16 cellular contexts compared by ENCODE assay signal in the genomic region with DNA sequence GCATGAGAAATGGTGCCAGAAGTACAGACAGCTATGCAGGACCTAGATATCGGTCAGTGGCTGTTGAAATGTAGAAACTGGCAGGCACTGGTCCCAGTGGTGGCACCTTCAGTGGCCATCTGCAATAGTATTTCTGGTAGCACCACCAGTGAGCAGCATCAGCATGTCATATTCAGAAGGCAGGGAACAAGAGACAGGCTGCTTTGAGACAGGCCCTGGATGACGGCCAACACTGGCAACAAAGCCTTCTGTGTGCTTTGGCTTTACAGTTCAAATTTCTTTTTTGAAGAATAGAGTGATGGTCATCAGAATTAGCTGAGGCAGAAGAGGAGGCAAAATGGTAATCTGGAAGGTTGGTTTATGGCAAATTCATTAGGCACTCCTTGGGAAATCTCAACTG.
A peak's percentile ranks its signal among the peaks of the same experiment; 100 is the strongest.
DNase-seq lines count a peak whose midpoint lies in the region; ATAC-seq and TF ChIP-seq lines count a peak whose summit lies in the region.
"Had no signal": no experiment of that assay in that cellular context is flagged by ENCODE, and none has a peak within 500 bp of the region (broad histone marks: within the 10 kb centered on the region; RNA-seq: fewer than 3 reads in every experiment).

No MANE protein-coding gene starts in this region.

- peaks cover 49% of the 10 kb centered on the region for H3K79me2 ChIP-seq in GM23338 (replicated peaks; ENCODE audit: insufficient read depth)

- no peak overlapping the region for H3K4me3 Mint-ChIP-seq in GM23338
- H3K4me3 Mint-ChIP-seq: activated CD4-positive, alpha-beta T cell treated with anti-CD3 and anti-CD28 coated beads, Interleukin-2, amount 10 ng/mL, durations not matched to agents 7 days and 5 days; CD4-positive, CD25-positive, alpha-beta regulatory T cell; nephron; T-cell had no signal

- peaks cover 27% of the 10 kb centered on the region for H3K27me3 Mint-ChIP-seq in GM23338 (ENCODE audit: insufficient read depth, low read depth, poor library complexity)
- H3K27me3 Mint-ChIP-seq: activated CD4-positive, alpha-beta T cell treated with anti-CD3 and anti-CD28 coated beads, Interleukin-2, amount 10 ng/mL, durations not matched to agents 7 days and 5 days; CD4-positive, CD25-positive, alpha-beta regulatory T cell; T-cell had no signal

- peaks cover 7% of the 10 kb centered on the region for H3K9me3 Mint-ChIP-seq in GM23338
- H3K9me3 Mint-ChIP-seq: activated CD4-positive, alpha-beta T cell treated with anti-CD3 and anti-CD28 coated beads, Interleukin-2, amount 10 ng/mL, durations not matched to agents 7 days and 5 days; nephron had no signal

- DNase-seq in GM23338 (ENCODE audit: low spot score), result no peak
- DNase-seq in NCI-H2171 (lab: John Stamatoyannopoulos, UW), result peak; percentile 37
- peak; percentile 26 to 93 (median 84) for DNase-seq in dorsolateral prefrontal cortex
- peak; percentile 93 for DNase-seq in putamen (ENCODE audit: low spot score)
- no peak for DNase-seq in activated CD4-positive, alpha-beta T cell treated with anti-CD3 and anti-CD28 coated beads for 4 hours
- no peak for DNase-seq in esophagus squamous epithelium (lab: John Stamatoyannopoulos, UW)
- no peak for DNase-seq in cerebellar nuclear complex (lab: John Stamatoyannopoulos, UW)
- DNase-seq: activated CD4-positive, alpha-beta T cell treated with anti-CD3 and anti-CD28 coated beads, Interleukin-2, amount 10 ng/mL, durations not matched to agents 7 days and 5 days; amniotic stem cell; CD4-positive, CD25-positive, alpha-beta regulatory T cell; foreskin fibroblast; NCI-H187 treated with DMSO at 0.1 percent for 48 hours; small intestine; T-cell had no signal

- H3K27me3 ChIP-seq in GM23338 (ENCODE audit: insufficient read depth) (no peaks in the 10 kb centered on the region), dorsolateral prefrontal cortex (no peaks in the 10 kb centered on the region), esophagus squamous epithelium (no peaks in the 10 kb centered on the region)

- H2AFZ ChIP-seq in GM23338, result no peak overlapping the region

- peaks cover 32% of the 10 kb centered on the region for H3F3A ChIP-seq in GM23338 (replicated peaks; ENCODE audit: low read depth)

- intact Hi-C loops in dorsolateral prefrontal cortex (cut with DNase I) (loop anchor here in 1 of 2 donors (2.0 kb wide), 1 partner anchor 50 kb away; no protein-coding TSS in a partner anchor), esophagus squamous epithelium (cut with DNase I) (no loop called here)

- TF ChIP-seq CTCF in GM23338 (conservative IDR thresholded peaks at IDR 0.05; ENCODE audit: low read depth in 2 of 2) (no peak), dorsolateral prefrontal cortex (IDR thresholded peaks at IDR 0.05 in 54 of 56, conservative IDR thresholded peaks at IDR 0.05 in 2 of 56; ENCODE audit: low read depth in 1 of 56, partially characterized antibody in 56 of 56) (peak in 50 of 56 donors; percentile 9 to 65 (median 39)), esophagus squamous epithelium (IDR thresholded peaks at IDR 0.05) (no peak)

- H3K4me3 ChIP-seq in GM23338 (peak overlapping the region; percentile 38), dorsolateral prefrontal cortex (peak overlapping the region in 25 of 59 donors; percentile 0 to 59 (median 16)), esophagus squamous epithelium (no peak overlapping the region)

- H3K4me1 Mint-ChIP-seq in GM23338, result peaks cover 16% of the 10 kb centered on the region
- H3K4me1 Mint-ChIP-seq: activated CD4-positive, alpha-beta T cell treated with anti-CD3 and anti-CD28 coated beads, Interleukin-2, amount 10 ng/mL, durations not matched to agents 7 days and 5 days; CD4-positive, CD25-positive, alpha-beta regulatory T cell; nephron; T-cell had no signal

- H3K36me3 ChIP-seq in GM23338 (ENCODE audit: insufficient read depth) (peaks cover 40% of the 10 kb centered on the region), esophagus squamous epithelium (no peaks in the 10 kb centered on the region)

- ATAC-seq in GM23338 (peak; percentile 15), SK-N-SH treated with all-trans-retinoic acid at 6 μM for 48 hours (no peak)
- ATAC-seq: T-cell had no signal

- peaks cover 31% of the 10 kb centered on the region for H3K4me1 ChIP-seq in GM23338 (ENCODE audit: insufficient read depth)
- H3K4me1 ChIP-seq in esophagus squamous epithelium, result no peaks in the 10 kb centered on the region

- H3K4me2 ChIP-seq in GM23338, result peak overlapping the region; percentile 91

- peaks cover 23% of the 10 kb centered on the region for H3K36me3 Mint-ChIP-seq in GM23338 (ENCODE audit: low read depth)
- H3K36me3 Mint-ChIP-seq: CD4-positive, CD25-positive, alpha-beta regulatory T cell; T-cell had no signal

- no peaks in the 10 kb centered on the region for H3K9me2 ChIP-seq in GM23338 (ENCODE audit: insufficient read depth)

- no peak overlapping the region for H3K27ac Mint-ChIP-seq in GM23338
- H3K27ac Mint-ChIP-seq: activated CD4-positive, alpha-beta T cell treated with anti-CD3 and anti-CD28 coated beads, Interleukin-2, amount 10 ng/mL, durations not matched to agents 7 days and 5 days; CD4-positive, CD25-positive, alpha-beta regulatory T cell; nephron; T-cell had no signal

- WGBS in esophagus squamous epithelium, 2 donors, result 55 to 74% methylated on average over 2 of the region's 2 CpGs

- no peaks in the 10 kb centered on the region for H3K9me3 ChIP-seq in esophagus squamous epithelium

- H3K27ac ChIP-seq in GM23338 (ENCODE audit: low read depth), result peak overlapping the region; percentile 75
- H3K27ac ChIP-seq in dorsolateral prefrontal cortex, result peak overlapping the region in 58 of 59 donors; percentile 67 to 96 (median 89)
- H3K27ac ChIP-seq in esophagus squamous epithelium, result no peak overlapping the region

- no peaks in the 10 kb centered on the region for H4K20me1 ChIP-seq in GM23338 (replicated peaks; ENCODE audit: insufficient read depth)

- TF ChIP-seq POLR2A in esophagus squamous epithelium (IDR thresholded peaks at IDR 0.05), result no peak

TF ChIP-seq in GM23338, 12 proteins besides CTCF, POLR2A, EP300 and RAD21:
- TF ChIP-seq CREB1 (CRISPR knock-in tag; IDR thresholded peaks at IDR 0.05; ENCODE audit: low read depth), result no peak
- no peak for TF ChIP-seq EZH2phosphoT487 (IDR thresholded peaks at IDR 0.05; ENCODE audit: unreplicated experiment)
- TF ChIP-seq, protein P1, sequence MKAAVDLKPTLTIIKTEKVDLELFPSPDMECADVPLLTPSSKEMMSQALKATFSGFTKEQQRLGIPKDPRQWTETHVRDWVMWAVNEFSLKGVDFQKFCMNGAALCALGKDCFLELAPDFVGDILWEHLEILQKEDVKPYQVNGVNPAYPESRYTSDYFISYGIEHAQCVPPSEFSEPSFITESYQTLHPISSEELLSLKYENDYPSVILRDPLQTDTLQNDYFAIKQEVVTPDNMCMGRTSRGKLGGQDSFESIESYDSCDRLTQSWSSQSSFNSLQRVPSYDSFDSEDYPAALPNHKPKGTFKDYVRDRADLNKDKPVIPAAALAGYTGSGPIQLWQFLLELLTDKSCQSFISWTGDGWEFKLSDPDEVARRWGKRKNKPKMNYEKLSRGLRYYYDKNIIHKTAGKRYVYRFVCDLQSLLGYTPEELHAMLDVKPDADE (IDR thresholded peaks at IDR 0.05), result no peak
- TF ChIP-seq EZH2 (IDR thresholded peaks at IDR 0.05; ENCODE audit: low read depth, unreplicated experiment), result no peak
- no peak for TF ChIP-seq STAT1 (IDR thresholded peaks at IDR 0.05; ENCODE audit: unreplicated experiment)
- TF ChIP-seq ZNF331 (CRISPR knock-in tag; IDR thresholded peaks at IDR 0.05; ENCODE audit: low read depth), result no peak
- TF ChIP-seq POLR2AphosphoS5 (IDR thresholded peaks at IDR 0.05; ENCODE audit: low read depth), result peak; percentile 55; the same call in 1 of the 2 replicates

TF ChIP-seq in SK-N-SH treated with all-trans-retinoic acid at 6 μM for 48 hours, 23 proteins besides CTCF, POLR2A, EP300 and RAD21 (continues in another document):
- no peak for TF ChIP-seq ZC3H10 (CRISPR knock-in tag; IDR thresholded peaks at IDR 0.05)
- no peak for TF ChIP-seq RARB (CRISPR knock-in tag; IDR thresholded peaks at IDR 0.05)
- TF ChIP-seq ZNF565 (CRISPR knock-in tag; conservative IDR thresholded peaks at IDR 0.05; ENCODE audit: low read depth), result no peak
- TF ChIP-seq CSDC2 (CRISPR knock-in tag; IDR thresholded peaks at IDR 0.05), result no peak
- TF ChIP-seq, protein P2, sequence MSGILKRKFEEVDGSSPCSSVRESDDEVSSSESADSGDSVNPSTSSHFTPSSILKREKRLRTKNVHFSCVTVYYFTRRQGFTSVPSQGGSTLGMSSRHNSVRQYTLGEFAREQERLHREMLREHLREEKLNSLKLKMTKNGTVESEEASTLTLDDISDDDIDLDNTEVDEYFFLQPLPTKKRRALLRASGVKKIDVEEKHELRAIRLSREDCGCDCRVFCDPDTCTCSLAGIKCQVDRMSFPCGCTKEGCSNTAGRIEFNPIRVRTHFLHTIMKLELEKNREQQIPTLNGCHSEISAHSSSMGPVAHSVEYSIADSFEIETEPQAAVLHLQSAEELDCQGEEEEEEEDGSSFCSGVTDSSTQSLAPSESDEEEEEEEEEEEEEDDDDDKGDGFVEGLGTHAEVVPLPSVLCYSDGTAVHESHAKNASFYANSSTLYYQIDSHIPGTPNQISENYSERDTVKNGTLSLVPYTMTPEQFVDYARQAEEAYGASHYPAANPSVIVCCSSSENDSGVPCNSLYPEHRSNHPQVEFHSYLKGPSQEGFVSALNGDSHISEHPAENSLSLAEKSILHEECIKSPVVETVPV (CRISPR knock-in tag; IDR thresholded peaks at IDR 0.05), result no peak
- TF ChIP-seq ESRRG (CRISPR knock-in tag; IDR thresholded peaks at IDR 0.05), result no peak
- no peak for TF ChIP-seq ZNF8 (CRISPR knock-in tag; IDR thresholded peaks at IDR 0.05)
- TF ChIP-seq, protein P3, sequence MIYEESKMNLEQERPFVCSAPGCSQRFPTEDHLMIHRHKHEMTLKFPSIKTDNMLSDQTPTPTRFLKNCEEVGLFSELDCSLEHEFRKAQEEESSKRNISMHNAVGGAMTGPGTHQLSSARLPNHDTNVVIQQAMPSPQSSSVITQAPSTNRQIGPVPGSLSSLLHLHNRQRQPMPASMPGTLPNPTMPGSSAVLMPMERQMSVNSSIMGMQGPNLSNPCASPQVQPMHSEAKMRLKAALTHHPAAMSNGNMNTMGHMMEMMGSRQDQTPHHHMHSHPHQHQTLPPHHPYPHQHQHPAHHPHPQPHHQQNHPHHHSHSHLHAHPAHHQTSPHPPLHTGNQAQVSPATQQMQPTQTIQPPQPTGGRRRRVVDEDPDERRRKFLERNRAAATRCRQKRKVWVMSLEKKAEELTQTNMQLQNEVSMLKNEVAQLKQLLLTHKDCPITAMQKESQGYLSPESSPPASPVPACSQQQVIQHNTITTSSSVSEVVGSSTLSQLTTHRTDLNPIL (CRISPR knock-in tag; IDR thresholded peaks at IDR 0.05; ENCODE audit: low read depth), result no peak
- no peak for TF ChIP-seq ZNF70 (CRISPR knock-in tag; IDR thresholded peaks at IDR 0.05)
- no peak for TF ChIP-seq ARNTL (CRISPR knock-in tag; IDR thresholded peaks at IDR 0.05; ENCODE audit: borderline replicate concordance, low read depth)
- TF ChIP-seq ISL1 (CRISPR knock-in tag; IDR thresholded peaks at IDR 0.05), result no peak

Comparison
In these comparisons a context has a peak if more than half of its experiments do, and no peak if none do; other contexts are left out.
1. DNase-seq: peak in NCI-H2171 (single experiment), dorsolateral prefrontal cortex (10 of 10) and putamen (single experiment); none in GM23338 (single experiment), activated CD4-positive, alpha-beta T cell treated with anti-CD3 and anti-CD28 coated beads for 4 hours (0 of 2), esophagus squamous epithelium (single experiment) and cerebellar nuclear complex (0 of 2).
2. H3K27ac ChIP-seq: peak in GM23338 (single experiment) and dorsolateral prefrontal cortex (58 of 59); none in esophagus squamous epithelium (0 of 4).
3. CTCF ChIP-seq: peak in dorsolateral prefrontal cortex (50 of 56); none in GM23338 (0 of 2) and esophagus squamous epithelium (0 of 6).